Comparison of ENCODE assay signal across 2 cellular contexts in the genomic region with DNA sequence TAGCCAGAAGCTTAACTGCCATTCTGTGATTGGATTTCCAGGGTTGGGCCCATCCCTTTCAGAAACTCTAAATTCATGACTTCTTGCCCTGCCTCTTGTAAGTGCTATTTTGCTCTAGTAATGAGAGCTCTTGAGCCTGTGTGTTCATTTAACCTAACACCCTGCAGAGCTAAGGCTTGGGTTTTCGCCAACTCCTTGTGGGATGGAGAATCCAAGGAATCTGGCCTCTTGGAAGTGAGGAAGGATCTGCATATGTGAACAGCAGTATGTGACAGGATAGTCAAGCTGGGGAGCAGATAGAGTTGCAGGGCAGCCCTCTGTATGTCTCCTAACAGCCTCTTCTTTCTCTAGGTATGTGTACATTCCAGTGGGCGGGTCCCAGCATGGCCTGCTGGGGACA.
TF ChIP-seq lines count a peak whose summit lies in the region.

No MANE protein-coding gene starts in this region.

TF ChIP-seq in IMR-90, 13 proteins besides CTCF, POLR2A, EP300 and RAD21 (continued from another document):
- TF ChIP-seq CHD1 (IDR thresholded peaks at IDR 0.05; ENCODE audit: low read depth, low read length) (no peak), MAFK (IDR thresholded peaks at IDR 0.05; ENCODE audit: low read depth, low read length) (no peak), FOS (IDR thresholded peaks at IDR 0.05; ENCODE audit: low read depth, low read length) (no peak), CEBPB (IDR thresholded peaks at IDR 0.05; ENCODE audit: low read depth, low read length) (no peak), MXI1 (IDR thresholded peaks at IDR 0.05; ENCODE audit: borderline replicate concordance, low read depth, low read length) (no peak)
- TF ChIP-seq, protein P1, sequence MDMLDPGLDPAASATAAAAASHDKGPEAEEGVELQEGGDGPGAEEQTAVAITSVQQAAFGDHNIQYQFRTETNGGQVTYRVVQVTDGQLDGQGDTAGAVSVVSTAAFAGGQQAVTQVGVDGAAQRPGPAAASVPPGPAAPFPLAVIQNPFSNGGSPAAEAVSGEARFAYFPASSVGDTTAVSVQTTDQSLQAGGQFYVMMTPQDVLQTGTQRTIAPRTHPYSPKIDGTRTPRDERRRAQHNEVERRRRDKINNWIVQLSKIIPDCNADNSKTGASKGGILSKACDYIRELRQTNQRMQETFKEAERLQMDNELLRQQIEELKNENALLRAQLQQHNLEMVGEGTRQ (IDR thresholded peaks at IDR 0.05; ENCODE audit: low read depth, low read length), result no peak

TF ChIP-seq in GM12891, 5 proteins besides CTCF, POLR2A, EP300 and RAD21 (continued from another document):
- TF ChIP-seq POLR2AphosphoS5 (IDR thresholded peaks at IDR 0.05; ENCODE audit: low read depth, low read length), result no peak
- TF ChIP-seq TAF1 (IDR thresholded peaks at IDR 0.05; ENCODE audit: low read depth, low read length), result no peak
